ENCODE assay signal across 20 cellular contexts in genomic region chr2:55422876-55423275, GRCh38.
"Had no signal": no experiment of that assay in that cellular context is flagged by ENCODE, and none has a peak within 500 bp of the region (broad histone marks: within the 10 kb centered on the region; RNA-seq: fewer than 3 reads in every experiment).

No MANE protein-coding gene starts in this region.

- H3K27ac ChIP-seq: coronary artery, epithelial cell of prostate, lower lobe of right lung, testis, uterus had no signal

- H3K4me3 ChIP-seq: coronary artery, lower lobe of right lung, smooth muscle cell, testis, uterus had no signal

- ATAC-seq: activated CD4-positive, alpha-beta T cell treated with anti-CD3 and anti-CD28 coated beads for 36 hours; lower lobe of right lung; sciatic nerve; stimulated activated memory B cell treated with anti-CD40 and anti-IgM and Interleukin-4, amounts not matched to agents 10 μg/mL and 1 μg/mL and 100 μg/mL, for 72 hours had no signal

- H3K4me1 ChIP-seq: uterus had no signal

- H3K27ac Mint-ChIP-seq: activated B cell treated with CpG ODN at 0.5 μM for 24 hours; activated CD4-positive, alpha-beta memory T cell treated with anti-CD3 and anti-CD28 coated beads for 36 hours; activated CD4-positive, alpha-beta T cell treated with anti-CD3 and anti-CD28 coated beads for 36 hours; activated naive CD8-positive, alpha-beta T cell treated with anti-CD3 and anti-CD28 coated beads for 36 hours; endodermal cell; stimulated activated memory B cell treated with anti-CD40 and anti-IgM and Interleukin-4, amounts not matched to agents 10 μg/mL and 1 μg/mL and 100 μg/mL, for 72 hours had no signal

- H3K27me3 Mint-ChIP-seq: activated B cell treated with CpG ODN at 0.5 μM for 24 hours had no signal

- H3K9me3 ChIP-seq: lower lobe of right lung, testis, uterus had no signal

- H3K4me3 Mint-ChIP-seq: activated B cell treated with CpG ODN at 0.5 μM for 24 hours; activated CD4-positive, alpha-beta memory T cell treated with anti-CD3 and anti-CD28 coated beads for 36 hours; activated CD4-positive, alpha-beta T cell treated with anti-CD3 and anti-CD28 coated beads for 36 hours; activated naive CD8-positive, alpha-beta T cell treated with anti-CD3 and anti-CD28 coated beads for 36 hours; endodermal cell; stimulated activated memory B cell treated with anti-CD40 and anti-IgM and Interleukin-4, amounts not matched to agents 10 μg/mL and 1 μg/mL and 100 μg/mL, for 72 hours had no signal

- DNase-seq: activated B cell treated with CpG ODN at 0.5 μM for 24 hours; activated CD4-positive, alpha-beta memory T cell treated with anti-CD3 and anti-CD28 coated beads for 36 hours; activated CD4-positive, alpha-beta T cell treated with anti-CD3 and anti-CD28 coated beads for 36 hours; activated naive CD4-positive, alpha-beta T cell treated with Interleukin-2 at 50 U/mL for 16 hours; activated naive CD8-positive, alpha-beta T cell treated with anti-CD3 and anti-CD28 coated beads for 36 hours; activated T-cell treated with anti-CD3 and anti-CD28 coated beads, Interleukin-2, amount 50 U/mL, for 48 hours; endodermal cell; kidney; lower lobe of right lung; naive B cell; stimulated activated CD4-positive, alpha-beta T cell treated with anti-CD3 and anti-CD28 coated beads, Interleukin-15, amount 100 ng/mL, for 24 hours; T-helper 9 cell; testis; trophoblast cell; uterus had no signal

- H3K36me3 Mint-ChIP-seq: activated CD4-positive, alpha-beta memory T cell treated with anti-CD3 and anti-CD28 coated beads for 36 hours; activated naive CD8-positive, alpha-beta T cell treated with anti-CD3 and anti-CD28 coated beads for 36 hours; naive B cell; stimulated activated memory B cell treated with anti-CD40 and anti-IgM and Interleukin-4, amounts not matched to agents 10 μg/mL and 1 μg/mL and 100 μg/mL, for 72 hours had no signal

- H3K9me3 Mint-ChIP-seq: activated B cell treated with CpG ODN at 0.5 μM for 24 hours; activated CD4-positive, alpha-beta memory T cell treated with anti-CD3 and anti-CD28 coated beads for 36 hours; activated naive CD8-positive, alpha-beta T cell treated with anti-CD3 and anti-CD28 coated beads for 36 hours; endodermal cell; naive B cell; stimulated activated memory B cell treated with anti-CD40 and anti-IgM and Interleukin-4, amounts not matched to agents 10 μg/mL and 1 μg/mL and 100 μg/mL, for 72 hours had no signal

- H3K36me3 ChIP-seq: lower lobe of right lung, uterus had no signal

- H3K27me3 ChIP-seq: testis, uterus had no signal
